ENCODE assay signal across 1 cellular context in the genomic region with DNA sequence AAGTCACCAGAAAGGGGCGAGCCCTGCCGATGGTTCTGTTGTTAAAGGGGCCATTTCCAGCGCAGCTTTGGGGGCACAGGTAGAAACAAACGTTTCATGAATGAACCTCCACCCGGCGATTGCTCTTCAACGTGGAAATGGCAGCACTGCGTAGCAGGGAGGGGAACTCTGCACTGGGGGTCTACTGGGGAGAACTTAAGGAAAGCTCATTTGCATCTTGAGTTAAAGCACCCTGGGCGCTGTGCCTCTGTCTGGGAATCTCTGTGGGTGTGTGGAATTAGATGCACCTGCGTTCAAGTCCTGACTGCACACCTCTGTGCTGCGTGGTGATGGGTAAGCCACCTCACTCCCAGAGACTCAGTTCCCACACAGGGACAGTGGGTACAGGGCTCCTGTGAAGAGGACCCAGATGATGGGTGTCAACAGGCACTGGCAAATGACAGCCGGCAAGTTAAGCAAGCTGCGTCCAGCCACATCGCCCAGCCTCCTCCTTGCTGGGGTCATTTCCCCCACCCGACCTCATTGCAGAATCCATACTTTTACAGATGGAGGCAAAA.
TF ChIP-seq lines count a peak whose summit lies in the region.

No MANE protein-coding gene starts in this region.

TF ChIP-seq in HCT116, 20 proteins besides CTCF, POLR2A, EP300 and RAD21 (continued from another document):
- TF ChIP-seq, protein P1, sequence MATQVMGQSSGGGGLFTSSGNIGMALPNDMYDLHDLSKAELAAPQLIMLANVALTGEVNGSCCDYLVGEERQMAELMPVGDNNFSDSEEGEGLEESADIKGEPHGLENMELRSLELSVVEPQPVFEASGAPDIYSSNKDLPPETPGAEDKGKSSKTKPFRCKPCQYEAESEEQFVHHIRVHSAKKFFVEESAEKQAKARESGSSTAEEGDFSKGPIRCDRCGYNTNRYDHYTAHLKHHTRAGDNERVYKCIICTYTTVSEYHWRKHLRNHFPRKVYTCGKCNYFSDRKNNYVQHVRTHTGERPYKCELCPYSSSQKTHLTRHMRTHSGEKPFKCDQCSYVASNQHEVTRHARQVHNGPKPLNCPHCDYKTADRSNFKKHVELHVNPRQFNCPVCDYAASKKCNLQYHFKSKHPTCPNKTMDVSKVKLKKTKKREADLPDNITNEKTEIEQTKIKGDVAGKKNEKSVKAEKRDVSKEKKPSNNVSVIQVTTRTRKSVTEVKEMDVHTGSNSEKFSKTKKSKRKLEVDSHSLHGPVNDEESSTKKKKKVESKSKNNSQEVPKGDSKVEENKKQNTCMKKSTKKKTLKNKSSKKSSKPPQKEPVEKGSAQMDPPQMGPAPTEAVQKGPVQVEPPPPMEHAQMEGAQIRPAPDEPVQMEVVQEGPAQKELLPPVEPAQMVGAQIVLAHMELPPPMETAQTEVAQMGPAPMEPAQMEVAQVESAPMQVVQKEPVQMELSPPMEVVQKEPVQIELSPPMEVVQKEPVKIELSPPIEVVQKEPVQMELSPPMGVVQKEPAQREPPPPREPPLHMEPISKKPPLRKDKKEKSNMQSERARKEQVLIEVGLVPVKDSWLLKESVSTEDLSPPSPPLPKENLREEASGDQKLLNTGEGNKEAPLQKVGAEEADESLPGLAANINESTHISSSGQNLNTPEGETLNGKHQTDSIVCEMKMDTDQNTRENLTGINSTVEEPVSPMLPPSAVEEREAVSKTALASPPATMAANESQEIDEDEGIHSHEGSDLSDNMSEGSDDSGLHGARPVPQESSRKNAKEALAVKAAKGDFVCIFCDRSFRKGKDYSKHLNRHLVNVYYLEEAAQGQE (IDR thresholded peaks at IDR 0.05; ENCODE audit: low read depth): no peak
- TF ChIP-seq ZNF274 (IDR thresholded peaks at IDR 0.05; ENCODE audit: low read depth, low read length) (no peak), SRF (IDR thresholded peaks at IDR 0.05; ENCODE audit: low read depth) (no peak), EZH2 (IDR thresholded peaks at IDR 0.05) (no peak), YY1 (IDR thresholded peaks at IDR 0.05; ENCODE audit: extremely low read depth, insufficient replicate concordance, low read depth, low read length) (no peak), TCF7L2 (IDR thresholded peaks at IDR 0.05; ENCODE audit: borderline replicate concordance, extremely low read depth, insufficient read depth, insufficient read length) (no peak), ZFX (IDR thresholded peaks at IDR 0.05) (no peak), CBX3 (IDR thresholded peaks at IDR 0.05; ENCODE audit: low read depth) (no peak), SP1 (IDR thresholded peaks at IDR 0.05; ENCODE audit: low read depth) (no peak), POLR2AphosphoS5 (IDR thresholded peaks at IDR 0.05; ENCODE audit: low read depth, low read length) (no peak), FOSL1 (IDR thresholded peaks at IDR 0.05; ENCODE audit: low read depth) (no peak), ELF1 (IDR thresholded peaks at IDR 0.05; ENCODE audit: borderline replicate concordance, low read depth) (no peak)
- TF ChIP-seq, protein P2, sequence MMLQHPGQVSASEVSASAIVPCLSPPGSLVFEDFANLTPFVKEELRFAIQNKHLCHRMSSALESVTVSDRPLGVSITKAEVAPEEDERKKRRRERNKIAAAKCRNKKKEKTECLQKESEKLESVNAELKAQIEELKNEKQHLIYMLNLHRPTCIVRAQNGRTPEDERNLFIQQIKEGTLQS (IDR thresholded peaks at IDR 0.05): no peak
